Comparison of ENCODE assay signal across 1 cellular context in genomic region chr2:226649871-226650660, GRCh38.
A peak's percentile ranks its signal among the peaks of the same experiment; 100 is the strongest.
TF ChIP-seq lines count a peak whose summit lies in the region.

No MANE protein-coding gene starts in this region.

TF ChIP-seq in HepG2, 621 proteins besides CTCF, POLR2A, EP300 and RAD21 (continued from another document and continues in another):
- TF ChIP-seq, protein P1, sequence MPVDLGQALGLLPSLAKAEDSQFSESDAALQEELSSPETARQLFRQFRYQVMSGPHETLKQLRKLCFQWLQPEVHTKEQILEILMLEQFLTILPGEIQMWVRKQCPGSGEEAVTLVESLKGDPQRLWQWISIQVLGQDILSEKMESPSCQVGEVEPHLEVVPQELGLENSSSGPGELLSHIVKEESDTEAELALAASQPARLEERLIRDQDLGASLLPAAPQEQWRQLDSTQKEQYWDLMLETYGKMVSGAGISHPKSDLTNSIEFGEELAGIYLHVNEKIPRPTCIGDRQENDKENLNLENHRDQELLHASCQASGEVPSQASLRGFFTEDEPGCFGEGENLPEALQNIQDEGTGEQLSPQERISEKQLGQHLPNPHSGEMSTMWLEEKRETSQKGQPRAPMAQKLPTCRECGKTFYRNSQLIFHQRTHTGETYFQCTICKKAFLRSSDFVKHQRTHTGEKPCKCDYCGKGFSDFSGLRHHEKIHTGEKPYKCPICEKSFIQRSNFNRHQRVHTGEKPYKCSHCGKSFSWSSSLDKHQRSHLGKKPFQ (CRISPR knock-in tag; IDR thresholded peaks at IDR 0.05; ENCODE audit: insufficient replicate concordance), result no peak
- peak; percentile 87 for TF ChIP-seq HOXA3 (CRISPR knock-in tag; IDR thresholded peaks at IDR 0.05)
- peak; percentile 72; the same call in 1 of the 2 replicates for TF ChIP-seq MXD1 (CRISPR knock-in tag; IDR thresholded peaks at IDR 0.05)
- TF ChIP-seq ZKSCAN8 (CRISPR knock-in tag; IDR thresholded peaks at IDR 0.05; ENCODE audit: borderline replicate concordance), result peak; percentile 95
- peak; percentile 93 for TF ChIP-seq ZNF501 (CRISPR knock-in tag; IDR thresholded peaks at IDR 0.05)
- no peak for TF ChIP-seq MAZ (IDR thresholded peaks at IDR 0.05; ENCODE audit: borderline replicate concordance, low read depth, low read length)
- TF ChIP-seq MAZ (CRISPR knock-in tag; IDR thresholded peaks at IDR 0.05; ENCODE audit: low read depth), result peak; percentile 61; the same call in 1 of the 2 replicates
- peak; percentile 74 for TF ChIP-seq ZFY (CRISPR knock-in tag; IDR thresholded peaks at IDR 0.05)
- peak; percentile 81 for TF ChIP-seq ZBTB39 (CRISPR knock-in tag; IDR thresholded peaks at IDR 0.05)
- TF ChIP-seq ZNF441 (CRISPR knock-in tag; IDR thresholded peaks at IDR 0.05; ENCODE audit: borderline replicate concordance), result peak; percentile 62; the same call in 1 of the 2 replicates
- TF ChIP-seq, protein P2, sequence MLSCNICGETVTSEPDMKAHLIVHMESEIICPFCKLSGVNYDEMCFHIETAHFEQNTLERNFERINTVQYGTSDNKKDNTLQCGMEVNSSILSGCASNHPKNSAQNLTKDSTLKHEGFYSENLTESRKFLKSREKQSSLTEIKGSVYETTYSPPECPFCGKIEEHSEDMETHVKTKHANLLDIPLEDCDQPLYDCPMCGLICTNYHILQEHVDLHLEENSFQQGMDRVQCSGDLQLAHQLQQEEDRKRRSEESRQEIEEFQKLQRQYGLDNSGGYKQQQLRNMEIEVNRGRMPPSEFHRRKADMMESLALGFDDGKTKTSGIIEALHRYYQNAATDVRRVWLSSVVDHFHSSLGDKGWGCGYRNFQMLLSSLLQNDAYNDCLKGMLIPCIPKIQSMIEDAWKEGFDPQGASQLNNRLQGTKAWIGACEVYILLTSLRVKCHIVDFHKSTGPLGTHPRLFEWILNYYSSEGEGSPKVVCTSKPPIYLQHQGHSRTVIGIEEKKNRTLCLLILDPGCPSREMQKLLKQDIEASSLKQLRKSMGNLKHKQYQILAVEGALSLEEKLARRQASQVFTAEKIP (CRISPR knock-in tag; IDR thresholded peaks at IDR 0.05; ENCODE audit: borderline replicate concordance), result no peak
- TF ChIP-seq FOXA3 (CRISPR knock-in tag; IDR thresholded peaks at IDR 0.05), result peak; percentile 98
- peak; percentile 82 for TF ChIP-seq GFI1 (CRISPR knock-in tag; IDR thresholded peaks at IDR 0.05; ENCODE audit: borderline replicate concordance)
- TF ChIP-seq ZNF747 (CRISPR knock-in tag; IDR thresholded peaks at IDR 0.05; ENCODE audit: borderline replicate concordance), result peak; percentile 96
- peak; percentile 51; the same call in 1 of the 2 replicates for TF ChIP-seq ZNF776 (CRISPR knock-in tag; IDR thresholded peaks at IDR 0.05)
- TF ChIP-seq ZBTB43 (CRISPR knock-in tag; conservative IDR thresholded peaks at IDR 0.05), result peak; percentile 72; the same call in 1 of the 2 replicates
- TF ChIP-seq PHF8 (CRISPR knock-in tag; IDR thresholded peaks at IDR 0.05), result peak; percentile 36; the same call in 1 of the 2 replicates
- peak; percentile 84; the same call in 1 of the 2 replicates for TF ChIP-seq ZNF337 (CRISPR knock-in tag; IDR thresholded peaks at IDR 0.05; ENCODE audit: borderline replicate concordance, low read depth)
- no peak for TF ChIP-seq ZNF569 (CRISPR knock-in tag; IDR thresholded peaks at IDR 0.05; ENCODE audit: borderline replicate concordance)
- TF ChIP-seq, protein P3, sequence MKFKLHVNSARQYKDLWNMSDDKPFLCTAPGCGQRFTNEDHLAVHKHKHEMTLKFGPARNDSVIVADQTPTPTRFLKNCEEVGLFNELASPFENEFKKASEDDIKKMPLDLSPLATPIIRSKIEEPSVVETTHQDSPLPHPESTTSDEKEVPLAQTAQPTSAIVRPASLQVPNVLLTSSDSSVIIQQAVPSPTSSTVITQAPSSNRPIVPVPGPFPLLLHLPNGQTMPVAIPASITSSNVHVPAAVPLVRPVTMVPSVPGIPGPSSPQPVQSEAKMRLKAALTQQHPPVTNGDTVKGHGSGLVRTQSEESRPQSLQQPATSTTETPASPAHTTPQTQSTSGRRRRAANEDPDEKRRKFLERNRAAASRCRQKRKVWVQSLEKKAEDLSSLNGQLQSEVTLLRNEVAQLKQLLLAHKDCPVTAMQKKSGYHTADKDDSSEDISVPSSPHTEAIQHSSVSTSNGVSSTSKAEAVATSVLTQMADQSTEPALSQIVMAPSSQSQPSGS (CRISPR knock-in tag; IDR thresholded peaks at IDR 0.05), result peak; percentile 69
- peak; percentile 76; the same call in 1 of the 2 replicates for TF ChIP-seq PRMT3 (CRISPR knock-in tag; IDR thresholded peaks at IDR 0.05; ENCODE audit: borderline replicate concordance, low read depth)
- TF ChIP-seq ZBTB44 (CRISPR knock-in tag; IDR thresholded peaks at IDR 0.05), result peak; percentile 49; the same call in 1 of the 2 replicates
- no peak for TF ChIP-seq NR2F2 (IDR thresholded peaks at IDR 0.05; ENCODE audit: borderline replicate concordance, low read depth)
- TF ChIP-seq ZNF576 (CRISPR knock-in tag; IDR thresholded peaks at IDR 0.05), result peak; percentile 32; the same call in 1 of the 2 replicates
- TF ChIP-seq UBTF (CRISPR knock-in tag; IDR thresholded peaks at IDR 0.05), result peak; percentile 56
- peak; percentile 46; the same call in 1 of the 2 replicates for TF ChIP-seq DMAP1 (CRISPR knock-in tag; IDR thresholded peaks at IDR 0.05)
- TF ChIP-seq JUNB (CRISPR knock-in tag; IDR thresholded peaks at IDR 0.05; ENCODE audit: borderline replicate concordance), result peak; percentile 88
- peak; percentile 71; the same call in 1 of the 2 replicates for TF ChIP-seq THAP9 (CRISPR knock-in tag; IDR thresholded peaks at IDR 0.05; ENCODE audit: borderline replicate concordance)
- no peak for TF ChIP-seq SKI (IDR thresholded peaks at IDR 0.05; ENCODE audit: partially characterized antibody)
- peak; percentile 47; the same call in 1 of the 2 replicates for TF ChIP-seq PATZ1 (CRISPR knock-in tag; IDR thresholded peaks at IDR 0.05)
- TF ChIP-seq ZNF761 (CRISPR knock-in tag; conservative IDR thresholded peaks at IDR 0.05), result no peak
- peak; percentile 99 for TF ChIP-seq JUND (CRISPR knock-in tag; IDR thresholded peaks at IDR 0.05)
- TF ChIP-seq ZNF567 (CRISPR knock-in tag; IDR thresholded peaks at IDR 0.05; ENCODE audit: borderline replicate concordance), result peak; percentile 93; the same call in 1 of the 2 replicates
- TF ChIP-seq KMT2B (CRISPR knock-in tag; IDR thresholded peaks at IDR 0.05), result peak; percentile 75
- TF ChIP-seq HMG20B (CRISPR knock-in tag; conservative IDR thresholded peaks at IDR 0.05), result no peak; the same call in 1 of the 2 replicates
- TF ChIP-seq ZNF124 (CRISPR knock-in tag; IDR thresholded peaks at IDR 0.05), result no peak
- TF ChIP-seq PCBP1 (IDR thresholded peaks at IDR 0.05; ENCODE audit: borderline replicate concordance, low read depth, low read length), result no peak
